In genomic region chr16:16014329-16015224, GRCh38 we compare ENCODE assay signal across 11 cellular contexts.
DNase-seq lines count a peak whose midpoint lies in the region; ATAC-seq, FAIRE-seq and TF ChIP-seq lines count a peak whose summit lies in the region.
"Had no signal": no experiment of that assay in that cellular context is flagged by ENCODE, and none has a peak within 500 bp of the region (broad histone marks: within the 10 kb centered on the region; RNA-seq: fewer than 3 reads in every experiment).

No MANE protein-coding gene starts in this region.

- FAIRE-seq in HepG2 (lab: Jason Lieb, UNC) = peak; percentile 77

- POLR2A ChIA-PET in HepG2 (lab: Yijun Ruan, JAX) = interaction anchor here (0.6 to 1.4 kb wide), 2 partner anchors 16 to 18 kb away, joined by 3 to 6 read pairs; no protein-coding TSS in a partner anchor

- WGBS in HepG2 (ENCODE audit: low lambda C conversion rate) = 50% methylated on average over 14 of the region's 14 CpGs

- no peak for ATAC-seq in activated naive CD4-positive, alpha-beta T cell treated with anti-CD3 and anti-CD28 coated beads, Interleukin-2, amount 50 U/mL, for 72 hours
- ATAC-seq in HepG2 (peak; percentile 97), HG02852 (IDR thresholded peaks at IDR 0.05; ENCODE audit: unreplicated experiment) (no peak), HG03039 (IDR thresholded peaks at IDR 0.05; ENCODE audit: unreplicated experiment) (no peak), GM21526 (IDR thresholded peaks at IDR 0.05; ENCODE audit: low FRiP score, unreplicated experiment) (no peak)

- H3K4me1 ChIP-seq in HepG2 (ENCODE audit: insufficient read depth, low read length) = peaks cover 20% of the 10 kb centered on the region

- no peaks in the 10 kb centered on the region for H3K9me3 ChIP-seq in HepG2 (ENCODE audit: low read length)

- no peak for TF ChIP-seq CTCF in HepG2 (CRISPR knock-in tag; IDR thresholded peaks at IDR 0.05)

- TF ChIP-seq EP300 in HepG2 (IDR thresholded peaks at IDR 0.05; ENCODE audit: low read depth in 2 of 2, low read length in 2 of 2) (peak; percentile 58 to 66; a peak in 3 of 4 replicates), HepG2 (CRISPR knock-in tag; IDR thresholded peaks at IDR 0.05; ENCODE audit: borderline replicate concordance) (peak; percentile 21; the same call in 1 of the 2 replicates)

- intact Hi-C loops in HepG2 (cut with micrococcal nuclease; ENCODE audit: unreplicated experiment) = no loop called here

- no peak for TF ChIP-seq POLR2A in HepG2 (IDR thresholded peaks at IDR 0.05; ENCODE audit: insufficient read depth in 1 of 2, low read depth in 2 of 2, low read length in 2 of 2)

- H3K9me3 Mint-ChIP-seq in activated naive CD4-positive, alpha-beta T cell treated with anti-CD3 and anti-CD28 coated beads, Interleukin-2, amount 50 U/mL, for 72 hours = no peaks in the 10 kb centered on the region
- H3K9me3 Mint-ChIP-seq: endodermal cell had no signal

- H3K4me3 ChIP-seq in HepG2 (replicated peaks in 1 of 3; ENCODE audit: insufficient read depth in 1 of 3, low read depth in 2 of 3, low read length in 3 of 3) = no peak overlapping the region
- H3K4me3 ChIP-seq: SK-N-MC had no signal

- peaks cover 38 to 66% of the 10 kb centered on the region in 2 experiments for H3K36me3 ChIP-seq in HepG2 (replicated peaks in 1 of 2; ENCODE audit: control insufficient read depth in 1 of 2, insufficient read depth in 2 of 2, low read length in 2 of 2)

- TF ChIP-seq RAD21 in HepG2 (CRISPR knock-in tag; IDR thresholded peaks at IDR 0.05) = no peak

- H3K9ac ChIP-seq in HepG2 (ENCODE audit: insufficient read depth, low read depth, low read length) = no peak overlapping the region
- H3K9ac ChIP-seq: KMS-11 had no signal

- H3K4me2 ChIP-seq in HepG2 (ENCODE audit: low read depth, low read length) = no peak overlapping the region
- H3K4me2 ChIP-seq: KMS-11 had no signal

- no peak overlapping the region for H3K27ac ChIP-seq in HepG2 (ENCODE audit: extremely low read length, insufficient read depth, low read length)
- H3K27ac ChIP-seq: KMS-11, SK-N-MC had no signal

- no peak for DNase-seq in activated naive CD4-positive, alpha-beta T cell treated with anti-CD3 and anti-CD28 coated beads, Interleukin-2, amount 50 U/mL, for 72 hours (ENCODE audit: low spot score in 2 of 2)
- DNase-seq in activated naive CD4-positive, alpha-beta T cell treated with Interleukin-2 at 50 U/mL for 16 hours = no peak
- DNase-seq in astrocyte of the hippocampus (ENCODE audit: low read depth, low spot score) = peak; percentile 69
- peak; percentile 93 for DNase-seq in HepG2 (ENCODE audit: low spot score)
- peak; percentile 56 for DNase-seq in ureter (ENCODE audit: low spot score)
- DNase-seq: endodermal cell had no signal

- in situ Hi-C loops in HepG2 (cut with HindIII; ENCODE audit: extremely low pct_ligation_motif_present, low pct_unique_long_range_greater_than_20kb) = no loop called here

- no TSS peak for BruUV-seq in HepG2 (replicated peaks; lab: Mats Ljungman, UMichigan)

- peak overlapping the region; percentile 9 to 73 for H3K27ac Mint-ChIP-seq in activated naive CD4-positive, alpha-beta T cell treated with anti-CD3 and anti-CD28 coated beads, Interleukin-2, amount 50 U/mL, for 72 hours
- H3K27ac Mint-ChIP-seq: endodermal cell had no signal

- H3K27me3 ChIP-seq in HepG2 (ENCODE audit: control insufficient read depth in 1 of 2, insufficient read depth in 2 of 2, low read length in 2 of 2) = no peaks in the 10 kb centered on the region

- H2AFZ ChIP-seq in HepG2 (ENCODE audit: low read length) = no peak overlapping the region

- peaks cover 5% of the 10 kb centered on the region; the same call in 1 of the 2 replicates for H4K20me1 ChIP-seq in HepG2 (ENCODE audit: insufficient read depth, low read length)

- no peaks in the 10 kb centered on the region for H3K79me2 ChIP-seq in HepG2 (ENCODE audit: insufficient read depth, low read length)

- CTCF ChIA-PET in HepG2 (lab: Yijun Ruan, JAX; ENCODE audit: low intra/inter-chr PET ratio, low total read pairs) = no interaction called here

- peaks cover 13 to 38% of the 10 kb centered on the region in 2 donors for H3K36me3 Mint-ChIP-seq in activated naive CD4-positive, alpha-beta T cell treated with anti-CD3 and anti-CD28 coated beads, Interleukin-2, amount 50 U/mL, for 72 hours

TF ChIP-seq in HepG2, 621 proteins besides CTCF, POLR2A, EP300 and RAD21 (continues in another document):
- TF ChIP-seq GABPA (IDR thresholded peaks at IDR 0.05; ENCODE audit: low read depth, low read length) (no peak), GABPA (CRISPR knock-in tag; IDR thresholded peaks at IDR 0.05; ENCODE audit: low read depth) (0 out of 2 replicates have a peak, but pooled peaks have one; percentile 8), ZNF556 (CRISPR knock-in tag; IDR thresholded peaks at IDR 0.05; ENCODE audit: borderline replicate concordance) (0 out of 2 replicates have a peak, but pooled peaks have one; percentile 70), SKIL (CRISPR knock-in tag; IDR thresholded peaks at IDR 0.05; ENCODE audit: borderline replicate concordance) (peak; percentile 81; the same call in 1 of the 2 replicates), GTF3A (CRISPR knock-in tag; conservative IDR thresholded peaks at IDR 0.05) (0 out of 2 replicates have a peak, but pooled peaks have one; percentile 61), ATF7 (IDR thresholded peaks at IDR 0.05) (no peak), ATF7 (CRISPR knock-in tag; IDR thresholded peaks at IDR 0.05) (no peak), REPIN1 (CRISPR knock-in tag; IDR thresholded peaks at IDR 0.05; ENCODE audit: borderline replicate concordance, low read depth) (peak; percentile 39; the same call in 1 of the 2 replicates), ZNF337 (CRISPR knock-in tag; IDR thresholded peaks at IDR 0.05; ENCODE audit: borderline replicate concordance, low read depth) (no peak), ZNF703 (CRISPR knock-in tag; IDR thresholded peaks at IDR 0.05; ENCODE audit: borderline replicate concordance) (peak; percentile 71; the same call in 1 of the 2 replicates), HDAC1 (CRISPR knock-in tag; IDR thresholded peaks at IDR 0.05) (peak; percentile 49; the same call in 1 of the 2 replicates), TCF7L2 (IDR thresholded peaks at IDR 0.05; ENCODE audit: low read depth, low read length) (no peak), XBP1 (CRISPR knock-in tag; IDR thresholded peaks at IDR 0.05) (no peak), DMAP1 (CRISPR knock-in tag; IDR thresholded peaks at IDR 0.05) (peak; percentile 43; the same call in 1 of the 2 replicates), MAFF (IDR thresholded peaks at IDR 0.05; ENCODE audit: low read depth, low read length) (peak; percentile 91), KDM3A (CRISPR knock-in tag; IDR thresholded peaks at IDR 0.05; ENCODE audit: low read depth) (peak; percentile 60; the same call in 1 of the 2 replicates), ESRRA (CRISPR knock-in tag; IDR thresholded peaks at IDR 0.05; ENCODE audit: low read depth) (0 out of 2 replicates have a peak, but pooled peaks have one; percentile 16), ZNF292 (CRISPR knock-in tag; IDR thresholded peaks at IDR 0.05; ENCODE audit: borderline replicate concordance, low read depth) (0 out of 2 replicates have a peak, but pooled peaks have one; percentile 55), ARNT2 (CRISPR knock-in tag; IDR thresholded peaks at IDR 0.05; ENCODE audit: low read depth) (0 out of 2 replicates have a peak, but pooled peaks have one; percentile 34), SMAD9 (CRISPR knock-in tag; IDR thresholded peaks at IDR 0.05) (no peak), KDM2A (CRISPR knock-in tag; IDR thresholded peaks at IDR 0.05; ENCODE audit: borderline replicate concordance, low read depth) (peak; percentile 60; the same call in 1 of the 2 replicates), ZFP90 (CRISPR knock-in tag; IDR thresholded peaks at IDR 0.05; ENCODE audit: borderline replicate concordance) (peak; percentile 53; the same call in 1 of the 2 replicates), CCDC6 (CRISPR knock-in tag; IDR thresholded peaks at IDR 0.05) (peak; percentile 67; the same call in 1 of the 2 replicates), ZNF614 (CRISPR knock-in tag; IDR thresholded peaks at IDR 0.05; ENCODE audit: borderline replicate concordance) (0 out of 2 replicates have a peak, but pooled peaks have one; percentile 52), ZNF709 (CRISPR knock-in tag; IDR thresholded peaks at IDR 0.05) (no peak), KLF9 (CRISPR knock-in tag; IDR thresholded peaks at IDR 0.05; ENCODE audit: low read depth) (no peak), NCOR1 (IDR thresholded peaks at IDR 0.05; ENCODE audit: borderline replicate concordance, low read length) (peak; percentile 50; the same call in 1 of the 2 replicates), ZNF331 (CRISPR knock-in tag; IDR thresholded peaks at IDR 0.05) (peak; percentile 66), SALL1 (CRISPR knock-in tag; IDR thresholded peaks at IDR 0.05) (peak; percentile 65), RFX3 (CRISPR knock-in tag; IDR thresholded peaks at IDR 0.05) (peak; percentile 74), ZNF749 (CRISPR knock-in tag; IDR thresholded peaks at IDR 0.05; ENCODE audit: borderline replicate concordance) (no peak), DBP (CRISPR knock-in tag; IDR thresholded peaks at IDR 0.05; ENCODE audit: not compliant biosample characterization) (no peak)

Comparison
In these comparisons a context has a peak if more than half of its experiments do, and no peak if none do; other contexts are left out.
1. DNase-seq: peak in astrocyte of the hippocampus (single experiment), HepG2 (single experiment) and ureter (single experiment); none in activated naive CD4-positive, alpha-beta T cell treated with anti-CD3 and anti-CD28 coated beads, Interleukin-2, amount 50 U/mL, for 72 hours (0 of 2) and activated naive CD4-positive, alpha-beta T cell treated with Interleukin-2 at 50 U/mL for 16 hours (single experiment).